ENCODE assay signal across 23 cellular contexts in the genomic region with DNA sequence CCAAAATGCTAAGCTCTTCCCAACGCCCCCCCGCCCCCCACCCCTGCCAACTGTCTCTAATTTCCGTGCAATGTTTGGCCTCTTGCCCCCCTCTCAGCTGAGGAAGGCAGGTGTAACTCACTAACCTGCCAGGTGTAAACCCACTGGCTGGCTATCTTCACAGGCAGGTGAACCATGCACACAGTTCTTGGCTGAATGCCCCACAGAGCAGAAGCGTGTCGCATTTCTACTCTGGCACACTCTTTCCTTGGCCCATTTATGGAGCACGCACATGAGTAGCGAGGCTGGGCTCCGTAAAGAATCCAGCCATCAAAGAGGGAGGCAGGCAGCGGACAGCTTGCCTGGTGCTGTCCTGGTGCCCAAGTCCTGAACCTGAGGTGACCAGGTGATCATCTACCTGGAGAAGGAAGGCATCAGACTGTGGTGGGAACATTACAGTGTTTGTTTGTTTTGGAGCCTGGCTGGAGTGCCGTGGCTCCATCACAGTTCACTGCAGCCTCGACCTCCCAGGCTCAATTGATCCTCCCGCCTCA. TPM values are rescaled to one million over a fixed set of nuclear protein-coding genes. Genes with fewer than 3 reads are reported as not detected.
A peak's percentile ranks its signal among the peaks of the same experiment; 100 is the strongest.
DNase-seq lines count a peak whose midpoint lies in the region; ATAC-seq, FAIRE-seq and TF ChIP-seq lines count a peak whose summit lies in the region.
"Had no signal": no experiment of that assay in that cellular context is flagged by ENCODE, and none has a peak within 500 bp of the region (broad histone marks: within the 10 kb centered on the region; RNA-seq: fewer than 3 reads in every experiment).

No MANE protein-coding gene starts in this region.

- CTCF ChIA-PET in HEK293 (lab: Yijun Ruan, JAX): no interaction called here

- H3K36me3 ChIP-seq in HEK293 (ENCODE audit: control insufficient read depth in 2 of 2, insufficient read depth in 1 of 2, low read length in 2 of 2) (no peaks in the 10 kb centered on the region), neural progenitor cell (no peaks in the 10 kb centered on the region)
- H3K36me3 ChIP-seq: stomach had no signal

- no peaks in the 10 kb centered on the region for H4K20me1 ChIP-seq in neural progenitor cell (ENCODE audit: low read depth)

- H3K4me1 Mint-ChIP-seq in neural progenitor cell: peaks cover 19% of the 10 kb centered on the region
- H3K4me1 Mint-ChIP-seq: activated CD4-positive, alpha-beta T cell treated with anti-CD3 and anti-CD28 coated beads, Interleukin-2, amount 10 ng/mL, durations not matched to agents 7 days and 5 days had no signal

- no peak for TF ChIP-seq POLR2A in GM12891 (IDR thresholded peaks at IDR 0.05; ENCODE audit: low read depth, low read length)

- H3K4me3 ChIP-seq in HEK293 (ENCODE audit: low read depth, low read length) (no peak overlapping the region), neural progenitor cell (no peak overlapping the region)
- H3K4me3 ChIP-seq: mucosa of descending colon, smooth muscle cell, stomach had no signal

- H3K4me1 ChIP-seq in HEK293 (ENCODE audit: control insufficient read depth, insufficient read depth, low read length) (no peaks in the 10 kb centered on the region), neural progenitor cell (no peaks in the 10 kb centered on the region)
- H3K4me1 ChIP-seq: stomach had no signal

- no peak for FAIRE-seq in GM12891 (lab: Jason Lieb, UNC)

- no peak overlapping the region for H3K4me2 ChIP-seq in neural progenitor cell
- H3K4me2 ChIP-seq: smooth muscle cell had no signal

- H3K79me2 ChIP-seq in neural progenitor cell (ENCODE audit: low read depth): no peaks in the 10 kb centered on the region

- no peak overlapping the region for H3K4me3 Mint-ChIP-seq in neural progenitor cell
- H3K4me3 Mint-ChIP-seq: activated CD4-positive, alpha-beta T cell treated with anti-CD3 and anti-CD28 coated beads, Interleukin-2, amount 10 ng/mL, durations not matched to agents 7 days and 5 days; T-helper 1 cell treated with Interleukin-12 subunit alpha and Interleukin-12 subunit beta and Interleukin-4 antibody, amounts not matched to agents 30 μg/mL and 1 μg/mL, for 36 hours; type B pancreatic cell had no signal

- H3K27me3 ChIP-seq in neural progenitor cell: peaks cover 45% of the 10 kb centered on the region

- H3K27ac Mint-ChIP-seq in neural progenitor cell: peak overlapping the region; percentile 31
- H3K27ac Mint-ChIP-seq: activated CD4-positive, alpha-beta T cell treated with anti-CD3 and anti-CD28 coated beads, Interleukin-2, amount 10 ng/mL, durations not matched to agents 7 days and 5 days; T-helper 1 cell treated with Interleukin-12 subunit alpha and Interleukin-12 subunit beta and Interleukin-4 antibody, amounts not matched to agents 30 μg/mL and 1 μg/mL, for 36 hours; type B pancreatic cell had no signal

- H3K9me3 Mint-ChIP-seq in neural progenitor cell: no peaks in the 10 kb centered on the region
- H3K9me3 Mint-ChIP-seq: activated CD4-positive, alpha-beta T cell treated with anti-CD3 and anti-CD28 coated beads, Interleukin-2, amount 10 ng/mL, durations not matched to agents 7 days and 5 days; T-helper 1 cell treated with Interleukin-12 subunit alpha and Interleukin-12 subunit beta and Interleukin-4 antibody, amounts not matched to agents 30 μg/mL and 1 μg/mL, for 36 hours; type B pancreatic cell had no signal

- no peak overlapping the region for H3K9ac ChIP-seq in neural progenitor cell

- no peak for ATAC-seq in HG03439 (IDR thresholded peaks at IDR 0.05; ENCODE audit: unreplicated experiment)
- ATAC-seq: left lobe of liver, mucosa of descending colon had no signal

- H3K27me3 Mint-ChIP-seq in neural progenitor cell (ENCODE audit: insufficient read depth, low read depth): peaks cover 10% of the 10 kb centered on the region

- H2AFZ ChIP-seq in neural progenitor cell (replicated peaks): no peak overlapping the region

- TF ChIP-seq CTCF in HEK293 (tag by site-specific recombination; IDR thresholded peaks at IDR 0.05) (no peak), neural progenitor cell (IDR thresholded peaks at IDR 0.05) (no peak), GM20000 (IDR thresholded peaks at IDR 0.05; ENCODE audit: extremely low read depth, missing control alignments) (no peak)

- DNase-seq in NCI-H187 (lab: John Stamatoyannopoulos, UW) (peak; percentile 85 to 89), NCI-H345 treated with DMSO at 0.1 percent for 48 hours (lab: John Stamatoyannopoulos, UW; ENCODE audit: unreplicated experiment) (peak; percentile 84), neural progenitor cell (ENCODE audit: low spot score) (no peak), GM20000 (ENCODE audit: low spot score) (no peak), GM12891 (ENCODE audit: insufficient read length, low spot score) (no peak)
- DNase-seq: activated CD4-positive, alpha-beta T cell treated with anti-CD3 and anti-CD28 coated beads, Interleukin-2, amount 10 ng/mL, durations not matched to agents 7 days and 5 days; activated CD8-positive, alpha-beta memory T cell treated with anti-CD3 and anti-CD28 coated beads, Interleukin-2, amount 50 U/mL, for 4 hours; AML-193; amniotic stem cell; Calu3; effector CD8-positive, alpha-beta T cell; mucosa of descending colon; OCI-M1; stimulated activated CD4-positive, alpha-beta T cell treated with anti-CD3 and anti-CD28 coated beads, Interleukin-4, amount 100 ng/mL, for 24 hours; stomach had no signal

- POLR2A ChIA-PET in HEK293 (lab: Yijun Ruan, JAX): no interaction called here

- no peaks in the 10 kb centered on the region for H3K36me3 Mint-ChIP-seq in neural progenitor cell
- H3K36me3 Mint-ChIP-seq: type B pancreatic cell had no signal

- H3F3A ChIP-seq in neural progenitor cell (ENCODE audit: low read depth): no peaks in the 10 kb centered on the region

- no peaks in the 10 kb centered on the region for H3K9me3 ChIP-seq in HEK293 (ENCODE audit: control insufficient read depth, insufficient read depth, low read depth, low read length)
- no peaks in the 10 kb centered on the region for H3K9me3 ChIP-seq in neural progenitor cell (ENCODE audit: low read depth)
- H3K9me3 ChIP-seq: mucosa of descending colon, stomach had no signal

- H3K27ac ChIP-seq in HEK293 (ENCODE audit: extremely low read depth, low read depth, low read length) (no peak overlapping the region), neural progenitor cell (no peak overlapping the region)
- H3K27ac ChIP-seq: HL-60, stomach had no signal

TF ChIP-seq in HEK293, 187 proteins besides CTCF, POLR2A, EP300 and RAD21 (continues in another document):
- TF ChIP-seq, protein P1, sequence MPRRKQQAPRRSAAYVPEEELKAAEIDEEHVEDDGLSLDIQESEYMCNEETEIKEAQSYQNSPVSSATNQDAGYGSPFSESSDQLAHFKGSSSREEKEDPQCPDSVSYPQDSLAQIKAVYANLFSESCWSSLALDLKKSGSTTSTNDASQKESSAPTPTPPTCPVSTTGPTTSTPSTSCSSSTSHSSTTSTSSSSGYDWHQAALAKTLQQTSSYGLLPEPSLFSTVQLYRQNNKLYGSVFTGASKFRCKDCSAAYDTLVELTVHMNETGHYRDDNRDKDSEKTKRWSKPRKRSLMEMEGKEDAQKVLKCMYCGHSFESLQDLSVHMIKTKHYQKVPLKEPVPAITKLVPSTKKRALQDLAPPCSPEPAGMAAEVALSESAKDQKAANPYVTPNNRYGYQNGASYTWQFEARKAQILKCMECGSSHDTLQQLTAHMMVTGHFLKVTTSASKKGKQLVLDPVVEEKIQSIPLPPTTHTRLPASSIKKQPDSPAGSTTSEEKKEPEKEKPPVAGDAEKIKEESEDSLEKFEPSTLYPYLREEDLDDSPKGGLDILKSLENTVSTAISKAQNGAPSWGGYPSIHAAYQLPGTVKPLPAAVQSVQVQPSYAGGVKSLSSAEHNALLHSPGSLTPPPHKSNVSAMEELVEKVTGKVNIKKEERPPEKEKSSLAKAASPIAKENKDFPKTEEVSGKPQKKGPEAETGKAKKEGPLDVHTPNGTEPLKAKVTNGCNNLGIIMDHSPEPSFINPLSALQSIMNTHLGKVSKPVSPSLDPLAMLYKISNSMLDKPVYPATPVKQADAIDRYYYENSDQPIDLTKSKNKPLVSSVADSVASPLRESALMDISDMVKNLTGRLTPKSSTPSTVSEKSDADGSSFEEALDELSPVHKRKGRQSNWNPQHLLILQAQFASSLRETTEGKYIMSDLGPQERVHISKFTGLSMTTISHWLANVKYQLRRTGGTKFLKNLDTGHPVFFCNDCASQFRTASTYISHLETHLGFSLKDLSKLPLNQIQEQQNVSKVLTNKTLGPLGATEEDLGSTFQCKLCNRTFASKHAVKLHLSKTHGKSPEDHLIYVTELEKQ (tag by site-specific recombination; IDR thresholded peaks at IDR 0.05; ENCODE audit: borderline replicate concordance): no peak

TF ChIP-seq in GM12891, 5 proteins besides CTCF, POLR2A, EP300 and RAD21:
- TF ChIP-seq TAF1 (IDR thresholded peaks at IDR 0.05; ENCODE audit: low read depth, low read length): no peak

RNA-seq across cellular contexts. Expression of gene CRMP1, which starts 39.2 kb away (rescaled TPM):
- 91.4 and 140 TPM in 2 replicates for total RNA-seq in neural progenitor cell (ENCODE audit: low replicate concordance)
- polyA plus RNA-seq in GM12891 (2012; ENCODE audit: low read depth, missing spikeins): 3.1 TPM
- total RNA-seq: Calu3, MCF 10A had no signal

Comparison
In these comparisons a context has a peak if more than half of its experiments do, and no peak if none do; other contexts are left out.
1. DNase-seq: peak in NCI-H187 (2 of 2) and NCI-H345 treated with DMSO at 0.1 percent for 48 hours (single experiment); none in neural progenitor cell (single experiment), GM20000 (single experiment) and GM12891 (single experiment).